In genomic region chr16:85202631-85203461, GRCh38 we compare ENCODE assay signal across 8 cellular contexts.
DNase-seq lines count a peak whose midpoint lies in the region; ATAC-seq and TF ChIP-seq lines count a peak whose summit lies in the region.
"Had no signal": no experiment of that assay in that cellular context is flagged by ENCODE, and none has a peak within 500 bp of the region (broad histone marks: within the 10 kb centered on the region; RNA-seq: fewer than 3 reads in every experiment).

No MANE protein-coding gene starts in this region.

- intact Hi-C loops in esophagus muscularis mucosa (cut with DNase I) (no loop called here), transverse colon (cut with DNase I; ENCODE audit: low total_unique reads) (loop anchor here (1.0 kb wide), 1 partner anchor 66 kb away; no protein-coding TSS in a partner anchor)

- POLR2A ChIA-PET in activated CD8-positive, alpha-beta T cell treated with anti-CD3 and anti-CD28 coated beads, Interleukin-2, amount 10 ng/mL, durations not matched to agents 7 days and 5 days (lab: Charles Lee), result no interaction called here

- no peak for TF ChIP-seq EP300 in esophagus muscularis mucosa (IDR thresholded peaks at IDR 0.05)
- TF ChIP-seq EP300 in transverse colon (IDR thresholded peaks at IDR 0.05; ENCODE audit: low read depth), result no peak

- DNase-seq in NCI-H69 (lab: John Stamatoyannopoulos, UW) (peak; percentile 80), esophagus muscularis mucosa (ENCODE audit: extremely low spot score) (no peak), mesothelial cell of epicardium (ENCODE audit: low spot score in 2 of 2, unreplicated experiment in 2 of 2) (peak in 1 of 2 experiments; percentile 60), transverse colon (peak; percentile 74), dermis blood vessel endothelial cell (no peak), SIG-M5 treated with dmso at 0.1 percent for 504 hours (lab: John Stamatoyannopoulos, UW; ENCODE audit: unreplicated experiment) (no peak)
- DNase-seq in activated CD8-positive, alpha-beta T cell treated with anti-CD3 and anti-CD28 coated beads, Interleukin-2, amount 10 ng/mL, durations not matched to agents 7 days and 5 days, result no peak
- DNase-seq: T-helper 9 cell had no signal

- WGBS in esophagus muscularis mucosa, result 54% methylated on average over 16 of the region's 21 CpGs
- 67% methylated on average over 14 of the region's 21 CpGs; no CpG with 5 or more reads in 1 of the 2 donors for WGBS in transverse colon (ENCODE audit: low coverage in 1 of 2), 2 donors

- no peak for TF ChIP-seq POLR2A in esophagus muscularis mucosa (IDR thresholded peaks at IDR 0.05; ENCODE audit: low read depth)
- no peak for TF ChIP-seq POLR2A in transverse colon (IDR thresholded peaks at IDR 0.05)

- no peaks in the 10 kb centered on the region for H3K9me3 ChIP-seq in esophagus muscularis mucosa
- H3K9me3 ChIP-seq in transverse colon, result no peaks in the 10 kb centered on the region

- H3K4me1 ChIP-seq in esophagus muscularis mucosa (peaks cover 43 to 99% (median 96%) of the 10 kb centered on the region in 4 donors), transverse colon (peaks cover 35 to 65% (median 39%) of the 10 kb centered on the region in 4 donors)

- H3K27ac ChIP-seq in esophagus muscularis mucosa (replicated peaks in 1 of 4) (peak overlapping the region; percentile 74 to 82 (median 81)), transverse colon (peak overlapping the region; percentile 73 to 86 (median 82))

- H3K4me1 Mint-ChIP-seq in mesothelial cell of epicardium, result peaks cover 62% of the 10 kb centered on the region
- H3K4me1 Mint-ChIP-seq in activated CD8-positive, alpha-beta T cell treated with anti-CD3 and anti-CD28 coated beads, Interleukin-2, amount 10 ng/mL, durations not matched to agents 7 days and 5 days (ENCODE audit: low read depth), result no peaks in the 10 kb centered on the region

- H3K27me3 ChIP-seq in esophagus muscularis mucosa (no peaks in the 10 kb centered on the region), transverse colon (peaks cover 13% of the 10 kb centered on the region)

- H3K4me3 Mint-ChIP-seq in mesothelial cell of epicardium, result no peak overlapping the region
- no peak overlapping the region for H3K4me3 Mint-ChIP-seq in activated CD8-positive, alpha-beta T cell treated with anti-CD3 and anti-CD28 coated beads, Interleukin-2, amount 10 ng/mL, durations not matched to agents 7 days and 5 days

- in situ Hi-C loops in transverse colon (cut with MboI; ENCODE audit: low pct_ligation_motif_present in 1 of 4, low pct_unique_long_range_greater_than_20kb in 1 of 4, low sequenced_read_pairs in 3 of 4), result no loop called here

- no peaks in the 10 kb centered on the region for H3K9me3 Mint-ChIP-seq in mesothelial cell of epicardium
- no peaks in the 10 kb centered on the region for H3K9me3 Mint-ChIP-seq in activated CD8-positive, alpha-beta T cell treated with anti-CD3 and anti-CD28 coated beads, Interleukin-2, amount 10 ng/mL, durations not matched to agents 7 days and 5 days (ENCODE audit: insufficient read depth)

- TF ChIP-seq CTCF in esophagus muscularis mucosa (IDR thresholded peaks at IDR 0.05) (no peak), mesothelial cell of epicardium (IDR thresholded peaks at IDR 0.05; ENCODE audit: unreplicated experiment) (no peak), transverse colon (IDR thresholded peaks at IDR 0.05) (no peak)

- CTCF ChIA-PET in activated CD8-positive, alpha-beta T cell treated with anti-CD3 and anti-CD28 coated beads, Interleukin-2, amount 10 ng/mL, durations not matched to agents 7 days and 5 days (lab: Charles Lee), result no interaction called here

- no peaks in the 10 kb centered on the region for H3K27me3 Mint-ChIP-seq in mesothelial cell of epicardium (ENCODE audit: low read depth)
- H3K27me3 Mint-ChIP-seq in activated CD8-positive, alpha-beta T cell treated with anti-CD3 and anti-CD28 coated beads, Interleukin-2, amount 10 ng/mL, durations not matched to agents 7 days and 5 days (ENCODE audit: low read depth), result peaks cover 2% of the 10 kb centered on the region

- H3K36me3 ChIP-seq in esophagus muscularis mucosa (no peaks in the 10 kb centered on the region), transverse colon (no peaks in the 10 kb centered on the region)

- no peaks in the 10 kb centered on the region for H3K36me3 Mint-ChIP-seq in mesothelial cell of epicardium
- no peaks in the 10 kb centered on the region for H3K36me3 Mint-ChIP-seq in activated CD8-positive, alpha-beta T cell treated with anti-CD3 and anti-CD28 coated beads, Interleukin-2, amount 10 ng/mL, durations not matched to agents 7 days and 5 days (ENCODE audit: low read depth)

- peak overlapping the region; percentile 88 for H3K27ac Mint-ChIP-seq in mesothelial cell of epicardium
- H3K27ac Mint-ChIP-seq in activated CD8-positive, alpha-beta T cell treated with anti-CD3 and anti-CD28 coated beads, Interleukin-2, amount 10 ng/mL, durations not matched to agents 7 days and 5 days, result no peak overlapping the region

- ATAC-seq in activated CD8-positive, alpha-beta T cell treated with anti-CD3 and anti-CD28 coated beads, Interleukin-2, amount 10 ng/mL, durations not matched to agents 7 days and 5 days, result no peak

- H3K4me3 ChIP-seq in esophagus muscularis mucosa, result no peak overlapping the region
- no peak overlapping the region for H3K4me3 ChIP-seq in transverse colon

Comparison
In these comparisons a context has a peak if more than half of its experiments do, and no peak if none do; other contexts are left out.
1. DNase-seq: peak in NCI-H69 (single experiment) and transverse colon (single experiment); none in esophagus muscularis mucosa (single experiment), dermis blood vessel endothelial cell (single experiment), SIG-M5 treated with dmso at 0.1 percent for 504 hours (single experiment) and activated CD8-positive, alpha-beta T cell treated with anti-CD3 and anti-CD28 coated beads, Interleukin-2, amount 10 ng/mL, durations not matched to agents 7 days and 5 days (single experiment).